16 cellular contexts compared by ENCODE assay signal in genomic region chr9:6777218-6777902, GRCh38. TPM values are rescaled to one million over a fixed set of nuclear protein-coding genes. Genes with fewer than 3 reads are reported as not detected.
DNase-seq lines count a peak whose midpoint lies in the region; ATAC-seq and TF ChIP-seq lines count a peak whose summit lies in the region.
"Had no signal": no experiment of that assay in that cellular context is flagged by ENCODE, and none has a peak within 500 bp of the region (broad histone marks: within the 10 kb centered on the region; RNA-seq: fewer than 3 reads in every experiment).

No MANE protein-coding gene starts in this region.

- peak overlapping the region; percentile 34 for H3K4me3 ChIP-seq in GM23338
- H3K4me3 ChIP-seq: A549, GM23248, pancreas, stomach had no signal

- ATAC-seq in GM23338, result peak; percentile 89
- peak; percentile 72 for ATAC-seq in activated B cell treated with CpG ODN at 0.5 μM for 24 hours (ENCODE audit: low read depth)
- ATAC-seq: A549, foreskin keratinocyte, pancreas had no signal

- CTCF ChIA-PET in activated CD4-positive, alpha-beta T cell treated with anti-CD3 and anti-CD28 coated beads, Interleukin-2, amount 10 ng/mL, durations not matched to agents 7 days and 5 days (lab: Charles Lee), result interaction anchor here (0.6 kb wide), 1 partner anchor 795 kb away, joined by 3 read pairs; no protein-coding TSS in a partner anchor
- CTCF ChIA-PET in activated B cell treated with CpG ODN at 0.5 μM for 24 hours (lab: Charles Lee), result no interaction called here

- peaks cover 25% of the 10 kb centered on the region for H3K4me1 Mint-ChIP-seq in activated CD4-positive, alpha-beta T cell treated with anti-CD3 and anti-CD28 coated beads, Interleukin-2, amount 10 ng/mL, durations not matched to agents 7 days and 5 days
- H3K4me1 Mint-ChIP-seq in GM23338 (peaks cover 45% of the 10 kb centered on the region), activated B cell treated with CpG ODN at 0.5 μM for 24 hours (peaks cover 74% of the 10 kb centered on the region), nephron progenitor cell (peaks cover 10% of the 10 kb centered on the region)

- H3K9me3 Mint-ChIP-seq in activated CD4-positive, alpha-beta T cell treated with anti-CD3 and anti-CD28 coated beads, Interleukin-2, amount 10 ng/mL, durations not matched to agents 7 days and 5 days, result peaks cover 2% of the 10 kb centered on the region
- no peaks in the 10 kb centered on the region for H3K9me3 Mint-ChIP-seq in GM23338
- H3K9me3 Mint-ChIP-seq in activated B cell treated with CpG ODN at 0.5 μM for 24 hours, result no peaks in the 10 kb centered on the region
- no peaks in the 10 kb centered on the region for H3K9me3 Mint-ChIP-seq in nephron progenitor cell

- H2AFZ ChIP-seq in GM23338, result no peak overlapping the region
- H2AFZ ChIP-seq: GM23248 had no signal

- peak overlapping the region; percentile 95 for H3K27ac ChIP-seq in GM23338 (ENCODE audit: low read depth)
- H3K27ac ChIP-seq: A549, foreskin keratinocyte, GM23248, pancreas, stomach had no signal

- H3K27me3 ChIP-seq in GM23338 (ENCODE audit: insufficient read depth), result no peaks in the 10 kb centered on the region
- H3K27me3 ChIP-seq: foreskin keratinocyte, pancreas, stomach had no signal

- H4K20me1 ChIP-seq in GM23338 (replicated peaks; ENCODE audit: insufficient read depth), result no peaks in the 10 kb centered on the region

- H3K4me1 ChIP-seq in GM23338 (ENCODE audit: insufficient read depth), result peaks cover 55% of the 10 kb centered on the region
- H3K4me1 ChIP-seq: foreskin keratinocyte had no signal

- H3K27ac Mint-ChIP-seq in activated CD4-positive, alpha-beta T cell treated with anti-CD3 and anti-CD28 coated beads, Interleukin-2, amount 10 ng/mL, durations not matched to agents 7 days and 5 days, result peak overlapping the region; percentile 41
- peak overlapping the region; percentile 92 for H3K27ac Mint-ChIP-seq in GM23338
- peak overlapping the region; percentile 72 for H3K27ac Mint-ChIP-seq in activated B cell treated with CpG ODN at 0.5 μM for 24 hours
- peak overlapping the region; percentile 1 for H3K27ac Mint-ChIP-seq in nephron progenitor cell

- intact Hi-C loops in activated B cell treated with CpG ODN at 0.5 μM for 24 hours (cut with micrococcal nuclease), result no loop called here

- H3K79me2 ChIP-seq in GM23338 (replicated peaks; ENCODE audit: insufficient read depth), result peaks cover 83% of the 10 kb centered on the region

- TF ChIP-seq CTCF in GM23338 (conservative IDR thresholded peaks at IDR 0.05; ENCODE audit: low read depth in 2 of 2) (no peak), activated B cell treated with CpG ODN at 0.5 μM for 24 hours (IDR thresholded peaks at IDR 0.05) (no peak), nephron progenitor cell (IDR thresholded peaks at IDR 0.05) (no peak)

- peaks cover 22% of the 10 kb centered on the region for H3K36me3 Mint-ChIP-seq in activated CD4-positive, alpha-beta T cell treated with anti-CD3 and anti-CD28 coated beads, Interleukin-2, amount 10 ng/mL, durations not matched to agents 7 days and 5 days (ENCODE audit: low read depth)
- H3K36me3 Mint-ChIP-seq in GM23338 (ENCODE audit: low read depth) (peaks cover 10% of the 10 kb centered on the region; the same call in 1 of the 3 replicates), activated B cell treated with CpG ODN at 0.5 μM for 24 hours (ENCODE audit: low read depth) (peaks cover 3% of the 10 kb centered on the region), nephron progenitor cell (ENCODE audit: low read depth) (no peaks in the 10 kb centered on the region)

- POLR2A ChIA-PET in activated CD4-positive, alpha-beta T cell treated with anti-CD3 and anti-CD28 coated beads, Interleukin-2, amount 10 ng/mL, durations not matched to agents 7 days and 5 days (lab: Charles Lee), result no interaction called here
- POLR2A ChIA-PET in activated B cell treated with CpG ODN at 0.5 μM for 24 hours (lab: Charles Lee), result interaction anchor here (0.7 to 7.1 kb wide), 3 partner anchors 14 to 20 kb away, joined by 3 to 49 read pairs (median 3); partner anchors contain the start of gene KDM4C

- H3K36me3 ChIP-seq in GM23338 (ENCODE audit: insufficient read depth), result no peaks in the 10 kb centered on the region
- H3K36me3 ChIP-seq: pancreas, stomach had no signal

- DNase-seq in activated CD4-positive, alpha-beta T cell treated with anti-CD3 and anti-CD28 coated beads, Interleukin-2, amount 10 ng/mL, durations not matched to agents 7 days and 5 days, result no peak
- no peak for DNase-seq in activated CD4-positive, alpha-beta T cell treated with anti-CD3 and anti-CD28 coated beads, Interleukin-2, amount 50 U/mL, for 1 hour
- DNase-seq in GM23338 (ENCODE audit: low spot score), result peak; percentile 90
- no peak for DNase-seq in activated B cell treated with CpG ODN at 0.5 μM for 24 hours
- DNase-seq in nephron progenitor cell, result no peak
- DNase-seq in NCI-H748 (lab: John Stamatoyannopoulos, UW; ENCODE audit: unreplicated experiment), result no peak
- DNase-seq in midbrain (lab: John Stamatoyannopoulos, UW), result no peak
- no peak for DNase-seq in NCI-H128 (lab: John Stamatoyannopoulos, UW; ENCODE audit: unreplicated experiment)
- DNase-seq: activated CD4-positive, CD25-positive, alpha-beta regulatory T cell; DMS53; foreskin keratinocyte; GM23248; NCI-H446 treated with DMSO at 0.1 percent for 48 hours; pancreas; stomach had no signal

- H3F3A ChIP-seq in GM23338 (replicated peaks; ENCODE audit: low read depth), result peaks cover 32% of the 10 kb centered on the region

- peak overlapping the region; percentile 52 for H3K4me2 ChIP-seq in GM23338
- H3K4me2 ChIP-seq: A549 had no signal

- no peak overlapping the region for H3K4me3 Mint-ChIP-seq in activated CD4-positive, alpha-beta T cell treated with anti-CD3 and anti-CD28 coated beads, Interleukin-2, amount 10 ng/mL, durations not matched to agents 7 days and 5 days
- H3K4me3 Mint-ChIP-seq in GM23338 (peak overlapping the region; percentile 46), activated B cell treated with CpG ODN at 0.5 μM for 24 hours (peak overlapping the region; percentile 56), nephron progenitor cell (no peak overlapping the region)

- H3K9me2 ChIP-seq in GM23338 (ENCODE audit: insufficient read depth), result no peaks in the 10 kb centered on the region

- H3K27me3 Mint-ChIP-seq in activated CD4-positive, alpha-beta T cell treated with anti-CD3 and anti-CD28 coated beads, Interleukin-2, amount 10 ng/mL, durations not matched to agents 7 days and 5 days, result no peaks in the 10 kb centered on the region
- peaks cover 5% of the 10 kb centered on the region for H3K27me3 Mint-ChIP-seq in GM23338 (ENCODE audit: insufficient read depth, low read depth, poor library complexity)
- H3K27me3 Mint-ChIP-seq in activated B cell treated with CpG ODN at 0.5 μM for 24 hours, result no peaks in the 10 kb centered on the region
- H3K27me3 Mint-ChIP-seq in nephron progenitor cell (ENCODE audit: low read depth, poor library complexity), result peaks cover 3% of the 10 kb centered on the region

TF ChIP-seq in GM23338, 12 proteins besides CTCF, POLR2A, EP300 and RAD21 (continues in another document):
- TF ChIP-seq JUNB (IDR thresholded peaks at IDR 0.05; ENCODE audit: unreplicated experiment), result no peak
- TF ChIP-seq NANOG (IDR thresholded peaks at IDR 0.05; ENCODE audit: borderline replicate concordance), result peak; percentile 100
- peak; percentile 42; the same call in 1 of the 2 replicates for TF ChIP-seq POLR2AphosphoS5 (IDR thresholded peaks at IDR 0.05; ENCODE audit: low read depth)

RNA-seq across cellular contexts. Expression of gene KDM4C, which starts 19.6 kb away (rescaled TPM):
- 10 to 100 TPM; 53.0 to 53.7 TPM for total RNA-seq in activated CD4-positive, alpha-beta T cell treated with anti-CD3 and anti-CD28 coated beads, Interleukin-2, amount 10 ng/mL, durations not matched to agents 7 days and 5 days
- 36.0 and 43.8 TPM in 2 replicates for total RNA-seq in GM23338 (2014; rRNA removed; shearing (Covaris generic))
- polyA plus RNA-seq in GM23338 (2016; fragmentation: Nextera tagmentation; extraction: Ambion mirVana), result 6.9 and 12.0 TPM in 2 replicates
- 90.7 and 113 TPM in 2 replicates for total RNA-seq in activated B cell treated with CpG ODN at 0.5 μM for 24 hours

Comparison
In these comparisons a context has a peak if more than half of its experiments do, and no peak if none do; other contexts are left out.
1. H3K27ac Mint-ChIP-seq: peak in every context shown above with its lines; median percentile 92 in GM23338; 72 in activated B cell treated with CpG ODN at 0.5 μM for 24 hours; 41 in activated CD4-positive, alpha-beta T cell treated with anti-CD3 and anti-CD28 coated beads, Interleukin-2, amount 10 ng/mL, durations not matched to agents 7 days and 5 days; 1 in nephron progenitor cell.
2. H3K4me3 Mint-ChIP-seq: peak in GM23338 (single experiment) and activated B cell treated with CpG ODN at 0.5 μM for 24 hours (single experiment); none in activated CD4-positive, alpha-beta T cell treated with anti-CD3 and anti-CD28 coated beads, Interleukin-2, amount 10 ng/mL, durations not matched to agents 7 days and 5 days (single experiment) and nephron progenitor cell (single experiment).